8 cellular contexts compared by ENCODE assay signal in genomic region chr6:35146453-35146852, GRCh38. TPM values are rescaled to one million over a fixed set of nuclear protein-coding genes. Genes with fewer than 3 reads are reported as not detected.
DNase-seq lines count a peak whose midpoint lies in the region; ATAC-seq and TF ChIP-seq lines count a peak whose summit lies in the region.

No MANE protein-coding gene starts in this region.

- POLR2A ChIA-PET in activated CD4-positive, alpha-beta T cell treated with anti-CD3 and anti-CD28 coated beads for 36 hours (lab: Charles Lee) = no interaction called here
- POLR2A ChIA-PET in WTC11 (lab: Charles Lee) = no interaction called here

- H3K4me1 Mint-ChIP-seq in activated CD4-positive, alpha-beta T cell treated with anti-CD3 and anti-CD28 coated beads for 36 hours = peaks cover 24% of the 10 kb centered on the region
- peaks cover 30% of the 10 kb centered on the region for H3K4me1 Mint-ChIP-seq in WTC11

- H3K4me3 Mint-ChIP-seq in activated CD4-positive, alpha-beta T cell treated with anti-CD3 and anti-CD28 coated beads for 36 hours = no peak overlapping the region
- H3K4me3 Mint-ChIP-seq in WTC11 = no peak overlapping the region

- in situ Hi-C loops in gastrocnemius medialis (cut with MboI; ENCODE audit: low sequenced_read_pairs in 4 of 4) = loop anchor here in 1 of 4 donors (10.0 kb wide), 1 partner anchor 58 kb away; no protein-coding TSS in a partner anchor

- no peak for TF ChIP-seq CTCF in WTC11 (IDR thresholded peaks at IDR 0.05)
- TF ChIP-seq CTCF in heart left ventricle (IDR thresholded peaks at IDR 0.05) = peak; percentile 30 to 70 (median 60)
- TF ChIP-seq CTCF in gastrocnemius medialis (IDR thresholded peaks at IDR 0.05 in 4 of 5, conservative IDR thresholded peaks at IDR 0.05 in 1 of 5) = peak in 2 of 5 experiments; percentile 22 to 47

- TF ChIP-seq POLR2A in heart left ventricle (IDR thresholded peaks at IDR 0.05) = no peak
- no peak for TF ChIP-seq POLR2A in gastrocnemius medialis (IDR thresholded peaks at IDR 0.05)

- H3K36me3 ChIP-seq in heart left ventricle = no peaks in the 10 kb centered on the region
- no peaks in the 10 kb centered on the region for H3K36me3 ChIP-seq in gastrocnemius medialis

- CTCF ChIA-PET in activated CD4-positive, alpha-beta T cell treated with anti-CD3 and anti-CD28 coated beads for 36 hours (lab: Charles Lee) = interaction anchor here (0.9 to 4.1 kb wide), 5 partner anchors 8 to 160 kb away, joined by 3 to 40 read pairs (median 4); no protein-coding TSS in a partner anchor
- CTCF ChIA-PET in WTC11 (lab: Charles Lee) = interaction anchor here (0.6 to 6.5 kb wide), 11 partner anchors 16 to 199 kb away, joined by 3 to 102 read pairs (median 3); no protein-coding TSS in a partner anchor

- no peak overlapping the region for H3K27ac Mint-ChIP-seq in activated CD4-positive, alpha-beta T cell treated with anti-CD3 and anti-CD28 coated beads for 36 hours
- no peak overlapping the region for H3K27ac Mint-ChIP-seq in WTC11

- intact Hi-C loops in activated CD4-positive, alpha-beta T cell treated with anti-CD3 and anti-CD28 coated beads for 36 hours (cut with DNase I, micrococcal nuclease) = loop anchor here (1.0 to 10.0 kb wide), 3 partner anchors 59 to 512 kb away; no protein-coding TSS in a partner anchor
- intact Hi-C loops in heart left ventricle (cut with DNase I) = loop anchor here (1.0 to 10.0 kb wide), 13 partner anchors 56 to 282 kb away; partner anchors contain the start of genes ANKS1A (in 1 of the 10) and TAF11 (in 1 of the 10)
- intact Hi-C loops in gastrocnemius medialis (cut with DNase I; ENCODE audit: low total_unique reads) = loop anchor here (1.0 kb wide), 2 partner anchors 59 to 95 kb away; no protein-coding TSS in a partner anchor

- no peaks in the 10 kb centered on the region for H3K36me3 Mint-ChIP-seq in activated CD4-positive, alpha-beta T cell treated with anti-CD3 and anti-CD28 coated beads for 36 hours (ENCODE audit: low read depth)
- no peaks in the 10 kb centered on the region for H3K36me3 Mint-ChIP-seq in WTC11

- H3K9me3 ChIP-seq in heart left ventricle (no peaks in the 10 kb centered on the region), gastrocnemius medialis (no peaks in the 10 kb centered on the region)

- peaks cover 14% of the 10 kb centered on the region for H3K27me3 Mint-ChIP-seq in activated CD4-positive, alpha-beta T cell treated with anti-CD3 and anti-CD28 coated beads for 36 hours
- H3K27me3 Mint-ChIP-seq in WTC11 (ENCODE audit: low read depth) = peaks cover 60% of the 10 kb centered on the region

- DNase-seq in activated CD4-positive, alpha-beta T cell treated with anti-CD3 and anti-CD28 coated beads for 36 hours = peak; percentile 70
- no peak for DNase-seq in activated CD4-positive, alpha-beta T cell treated with anti-CD3 and anti-CD28 coated beads, Interleukin-2, amount 50 U/mL, for 4 hours
- peak; percentile 68 for DNase-seq in M059J (ENCODE audit: low read depth)
- peak; percentile 56 for DNase-seq in WTC11 (ENCODE audit: low spot score)
- DNase-seq in heart left ventricle = peak in 4 of 5 donors; percentile 25 to 51 (median 45)
- peak in 1 of 2 donors; percentile 18 for DNase-seq in gastrocnemius medialis

- H3K4me1 ChIP-seq in heart left ventricle (peaks cover 0 to 11% (median 0%) of the 10 kb centered on the region in 12 donors), gastrocnemius medialis (no peaks in the 10 kb centered on the region)

- no peak overlapping the region for H3K4me3 ChIP-seq in heart left ventricle
- no peak overlapping the region for H3K4me3 ChIP-seq in gastrocnemius medialis

- H3K27ac ChIP-seq in heart left ventricle (no peak overlapping the region), gastrocnemius medialis (no peak overlapping the region)

- no peaks in the 10 kb centered on the region for H3K9me3 Mint-ChIP-seq in activated CD4-positive, alpha-beta T cell treated with anti-CD3 and anti-CD28 coated beads for 36 hours (ENCODE audit: low read depth)
- H3K9me3 Mint-ChIP-seq in WTC11 = no peaks in the 10 kb centered on the region

- peaks cover 0 to 2% (median 0%) of the 10 kb centered on the region in 9 donors for H3K27me3 ChIP-seq in heart left ventricle
- peaks cover 0 to 5% (median 0%) of the 10 kb centered on the region in 3 donors for H3K27me3 ChIP-seq in gastrocnemius medialis

- 59 to 70% (median 68%) methylated on average over 5 to 6 of the region's 6 CpGs for WGBS in heart left ventricle, 4 donors

- no peak for ATAC-seq in activated CD4-positive, alpha-beta T cell treated with anti-CD3 and anti-CD28 coated beads for 36 hours
- ATAC-seq in WTC11 (peak; percentile 15; the same call in 1 of the 2 replicates), heart left ventricle (peak; percentile 83 to 92 (median 91)), gastrocnemius medialis (peak; percentile 60 to 71), HG02885 (IDR thresholded peaks at IDR 0.05; ENCODE audit: poor library complexity, unreplicated experiment) (no peak), GM19023 (IDR thresholded peaks at IDR 0.05; ENCODE audit: unreplicated experiment) (no peak)

TF ChIP-seq in WTC11, 78 proteins besides CTCF, POLR2A, EP300 and RAD21 (continues in another document):
- no peak for TF ChIP-seq ZSCAN18 (CRISPR knock-in tag; IDR thresholded peaks at IDR 0.05)
- TF ChIP-seq ZNF416 (CRISPR knock-in tag; IDR thresholded peaks at IDR 0.05) = no peak
- no peak for TF ChIP-seq JAZF1 (CRISPR knock-in tag; IDR thresholded peaks at IDR 0.05)
- TF ChIP-seq ZNF425 (CRISPR knock-in tag; conservative IDR thresholded peaks at IDR 0.05) = no peak
- no peak for TF ChIP-seq MAX (CRISPR knock-in tag; IDR thresholded peaks at IDR 0.05)
- TF ChIP-seq TEAD1 (CRISPR knock-in tag; IDR thresholded peaks at IDR 0.05) = no peak
- TF ChIP-seq FOXP1 (CRISPR knock-in tag; IDR thresholded peaks at IDR 0.05; ENCODE audit: borderline replicate concordance) = no peak
- no peak for TF ChIP-seq HMGA2 (CRISPR knock-in tag; IDR thresholded peaks at IDR 0.05)
- no peak for TF ChIP-seq GRHL2 (CRISPR knock-in tag; IDR thresholded peaks at IDR 0.05; ENCODE audit: insufficient replicate concordance, severe bottlenecking)
- TF ChIP-seq ATF6 (CRISPR knock-in tag; IDR thresholded peaks at IDR 0.05) = no peak

RNA-seq across cellular contexts. Expression of gene TCP11, which starts 5.3 kb away (rescaled TPM):
- total RNA-seq in activated CD4-positive, alpha-beta T cell treated with anti-CD3 and anti-CD28 coated beads for 36 hours = not detected
- total RNA-seq in M059J (2014; rRNA removed; shearing (Covaris generic)) = not detected in 2 replicates
- total RNA-seq in WTC11 (2021) (not detected in 3 replicates), heart left ventricle (not detected), gastrocnemius medialis (under 1 TPM in 1 of 4 donors, not detected in 3; 0.41 TPM)
- under 1 TPM in 1 of 2 donors, not detected in 1; 0.04 TPM for polyA plus RNA-seq in heart left ventricle

Comparison
In these comparisons a context has a peak if more than half of its experiments do, and no peak if none do; other contexts are left out.
1. DNase-seq: peak in activated CD4-positive, alpha-beta T cell treated with anti-CD3 and anti-CD28 coated beads for 36 hours (single experiment), M059J (single experiment), WTC11 (single experiment) and heart left ventricle (4 of 5); none in activated CD4-positive, alpha-beta T cell treated with anti-CD3 and anti-CD28 coated beads, Interleukin-2, amount 50 U/mL, for 4 hours (0 of 2).
2. ATAC-seq: peak in WTC11 (single experiment), heart left ventricle (4 of 4) and gastrocnemius medialis (2 of 2); none in activated CD4-positive, alpha-beta T cell treated with anti-CD3 and anti-CD28 coated beads for 36 hours (single experiment), HG02885 (single experiment) and GM19023 (single experiment).